8 cellular contexts compared by ENCODE assay signal in genomic region chr5:98770911-98771322, GRCh38. TPM values are rescaled to one million over a fixed set of nuclear protein-coding genes. Genes with fewer than 3 reads are reported as not detected.
DNase-seq lines count a peak whose midpoint lies in the region; ATAC-seq and TF ChIP-seq lines count a peak whose summit lies in the region.

No MANE protein-coding gene starts in this region.

- peaks cover 51% of the 10 kb centered on the region for H3K4me1 Mint-ChIP-seq in activated naive CD4-positive, alpha-beta T cell treated with anti-CD3 and anti-CD28 coated beads, Interleukin-2, amount 50 U/mL, for 24 hours
- peaks cover 59 to 66% (median 60%) of the 10 kb centered on the region in 3 donors for H3K4me1 Mint-ChIP-seq in T-cell

- ATAC-seq in T-cell (replicated peaks in 1 of 4) = no peak
- ATAC-seq in HG03565 (IDR thresholded peaks at IDR 0.05; ENCODE audit: unreplicated experiment) = no peak

- H3K9me3 Mint-ChIP-seq in activated naive CD4-positive, alpha-beta T cell treated with anti-CD3 and anti-CD28 coated beads, Interleukin-2, amount 50 U/mL, for 24 hours = no peaks in the 10 kb centered on the region
- H3K9me3 Mint-ChIP-seq in T-cell = no peaks in the 10 kb centered on the region

- DNase-seq in activated naive CD4-positive, alpha-beta T cell treated with anti-CD3 and anti-CD28 coated beads, Interleukin-2, amount 50 U/mL, for 16 hours = no peak
- peak in 1 of 34 experiments; percentile 28 for DNase-seq in T-cell
- peak; percentile 58 for DNase-seq in fibroblast of the aortic adventitia (ENCODE audit: low read depth)
- peak; percentile 50 for DNase-seq in renal cortical epithelial cell (ENCODE audit: low read depth)
- no peak for DNase-seq in NK-92 treated with Interleukin-12 subunit alpha and Interleukin-12 subunit beta, amount 100 ng/mL, for 24 hours (lab: John Stamatoyannopoulos, UW)
- no peak for DNase-seq in T-helper 9 cell

- POLR2A ChIA-PET in T-cell (lab: Charles Lee) = interaction anchor here (0.5 to 0.6 kb wide), 5 partner anchors 113 to 1796 kb away, joined by 3 to 8 read pairs (median 3); no protein-coding TSS in a partner anchor

- no peak for TF ChIP-seq CTCF in fibroblast of the aortic adventitia (IDR thresholded peaks at IDR 0.05; ENCODE audit: insufficient read depth, low read length)

- CTCF ChIA-PET in T-cell (lab: Charles Lee) = interaction anchor here (0.5 to 4.1 kb wide), 15 partner anchors 10 to 1810 kb away, joined by 3 to 35 read pairs (median 3); no protein-coding TSS in a partner anchor

- peaks cover 7% of the 10 kb centered on the region for H3K27me3 Mint-ChIP-seq in activated naive CD4-positive, alpha-beta T cell treated with anti-CD3 and anti-CD28 coated beads, Interleukin-2, amount 50 U/mL, for 24 hours
- H3K27me3 Mint-ChIP-seq in T-cell = peaks cover 8 to 32% of the 10 kb centered on the region in 2 donors

- no peaks in the 10 kb centered on the region for H3K36me3 Mint-ChIP-seq in activated naive CD4-positive, alpha-beta T cell treated with anti-CD3 and anti-CD28 coated beads, Interleukin-2, amount 50 U/mL, for 24 hours
- H3K36me3 Mint-ChIP-seq in T-cell = no peaks in the 10 kb centered on the region

- peak overlapping the region; percentile 84 for H3K4me3 ChIP-seq in fibroblast of the aortic adventitia (ENCODE audit: low read depth, low read length)

- peak overlapping the region; percentile 97 for H3K4me3 Mint-ChIP-seq in activated naive CD4-positive, alpha-beta T cell treated with anti-CD3 and anti-CD28 coated beads, Interleukin-2, amount 50 U/mL, for 24 hours
- peak overlapping the region; percentile 92 to 99 (median 96) for H3K4me3 Mint-ChIP-seq in T-cell

- H3K27ac Mint-ChIP-seq in activated naive CD4-positive, alpha-beta T cell treated with anti-CD3 and anti-CD28 coated beads, Interleukin-2, amount 50 U/mL, for 24 hours = peak overlapping the region; percentile 83
- peak overlapping the region; percentile 86 for H3K27ac Mint-ChIP-seq in T-cell

RNA-seq across cellular contexts. Expression of gene RGMB, which starts 2.5 kb away (rescaled TPM):
- total RNA-seq in T-cell (10 to 100 TPM; 14.6 to 22.8 (median 16.8) TPM), fibroblast of the aortic adventitia (ENCODE audit: low replicate concordance) (17.6 and 145 TPM in 2 replicates), renal cortical epithelial cell (12.9 and 13.2 TPM in 2 replicates)

Comparison
In these comparisons a context has a peak if more than half of its experiments do, and no peak if none do; other contexts are left out.
1. DNase-seq: peak in fibroblast of the aortic adventitia (single experiment) and renal cortical epithelial cell (single experiment); none in activated naive CD4-positive, alpha-beta T cell treated with anti-CD3 and anti-CD28 coated beads, Interleukin-2, amount 50 U/mL, for 16 hours (single experiment), NK-92 treated with Interleukin-12 subunit alpha and Interleukin-12 subunit beta, amount 100 ng/mL, for 24 hours (single experiment) and T-helper 9 cell (single experiment).